Comparison of ENCODE assay signal across 8 cellular contexts in the genomic region with DNA sequence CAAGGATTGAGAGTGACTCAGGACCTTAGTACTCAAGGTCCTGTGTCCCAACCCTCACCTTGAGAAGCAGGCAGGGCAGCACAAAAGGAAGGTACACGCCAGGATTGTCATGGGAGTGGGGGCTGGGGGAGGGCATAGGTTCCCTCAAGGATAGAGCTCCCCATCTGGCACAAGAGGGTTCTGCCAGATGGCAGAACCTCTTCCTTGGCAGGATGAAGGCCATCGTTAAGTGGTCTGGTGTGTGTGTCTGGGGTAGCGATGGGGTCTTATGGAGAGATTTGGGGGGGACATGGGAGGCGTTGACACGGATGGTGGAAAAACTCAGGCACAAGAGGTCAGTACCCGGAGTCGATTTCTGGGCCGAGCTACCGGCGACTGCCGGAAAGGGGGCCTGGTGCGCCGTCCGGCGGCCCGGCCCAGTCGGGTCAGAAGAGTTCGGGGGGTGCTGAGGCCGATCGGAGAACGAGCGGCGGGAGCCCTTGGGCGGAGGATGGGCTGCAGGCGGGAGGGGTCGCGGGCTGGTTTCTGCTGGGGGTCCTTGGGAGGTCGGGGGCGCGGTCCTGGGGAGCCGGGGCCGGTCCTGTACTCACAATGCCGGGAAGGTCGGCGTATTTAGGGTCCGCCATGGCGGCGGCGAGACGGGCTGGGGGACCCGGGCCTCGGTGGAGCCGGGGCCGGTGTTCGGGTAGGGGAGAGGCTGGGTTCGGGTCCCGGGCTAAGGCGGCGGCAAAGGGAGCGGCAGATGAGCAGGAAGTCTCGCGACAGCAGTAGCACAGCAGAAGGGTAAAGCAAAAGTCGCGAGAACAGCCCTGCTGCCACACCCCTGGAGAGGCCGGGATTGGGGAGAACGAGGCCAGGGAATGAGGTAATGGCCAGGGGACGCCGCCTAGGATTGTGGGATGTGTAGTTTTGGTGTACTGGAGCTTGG. TPM values are rescaled to one million over a fixed set of nuclear protein-coding genes. Genes with fewer than 3 reads are reported as not detected.
DNase-seq lines count a peak whose midpoint lies in the region; ATAC-seq, FAIRE-seq and TF ChIP-seq lines count a peak whose summit lies in the region.

A gene (minus strand): TSS at position 755 of the 928 bp plus-strand sequence. CDS start 129 bp downstream, at position 626.

- peak; percentile 96 for ATAC-seq in GM18870 (IDR thresholded peaks at IDR 0.05; ENCODE audit: unreplicated experiment)
- ATAC-seq in HG03135 (IDR thresholded peaks at IDR 0.05; ENCODE audit: unreplicated experiment), result peak; percentile 94

- DNase-seq in AG04449 (ENCODE audit: low read depth, low spot score) (peak; percentile 80), NCI-H2196 treated with DMSO at 0.1 percent for 48 hours (lab: John Stamatoyannopoulos, UW; ENCODE audit: unreplicated experiment) (peak; percentile 98), breast epithelium (ENCODE audit: low spot score in 2 of 2) (peak; percentile 94 to 97), small intestine (peak; percentile 99)

- no peak for TF ChIP-seq CTCF in AG04449 (IDR thresholded peaks at IDR 0.05; ENCODE audit: insufficient read depth, low read length, missing control alignments)
- TF ChIP-seq CTCF in VCaP (conservative IDR thresholded peaks at IDR 0.05), result peak; percentile 21; the same call in 1 of the 2 replicates
- peak in 1 of 3 donors; percentile 17 for TF ChIP-seq CTCF in breast epithelium (IDR thresholded peaks at IDR 0.05)

- peak within 1 kb of the TSS; percentile 89 for H3K4me3 ChIP-seq in AG04449 (ENCODE audit: low read depth, low read length)
- H3K4me3 ChIP-seq in breast epithelium, result peak within 1 kb of the TSS; percentile 85 to 95 (median 88)
- peak within 1 kb of the TSS; percentile 97 for H3K4me3 ChIP-seq in iPS-20b (ENCODE audit: low read length)
- peak within 1 kb of the TSS; percentile 88 to 97 for H3K4me3 ChIP-seq in small intestine (ENCODE audit: low read depth in 1 of 2, low read length in 2 of 2)

- POLR2A ChIA-PET in AG04449 (lab: Yijun Ruan, JAX), result interaction anchor here (0.6 to 2.2 kb wide), 6 partner anchors 8 to 81 kb away, joined by 3 to 12 read pairs (median 4); a partner anchor contains a TSS

- no peaks in the 10 kb centered on the region for H3K36me3 ChIP-seq in breast epithelium
- peaks cover 14% of the 10 kb centered on the region; the same call in 1 of the 2 replicates for H3K36me3 ChIP-seq in iPS-20b (ENCODE audit: insufficient read depth, low read depth, low read length)
- H3K36me3 ChIP-seq in small intestine (ENCODE audit: control insufficient read depth in 2 of 2, insufficient read depth in 2 of 2, low read length in 2 of 2), result no peaks in the 10 kb centered on the region

- CTCF ChIA-PET in AG04449 (lab: Yijun Ruan, JAX), result interaction anchor here (0.7 to 2.0 kb wide), 5 partner anchors 11 to 1729 kb away, joined by 3 to 11 read pairs (median 3); no protein-coding TSS in a partner anchor

- peak; percentile 14 for TF ChIP-seq POLR2A in breast epithelium (IDR thresholded peaks at IDR 0.05)

- intact Hi-C loops in breast epithelium (cut with DNase I; ENCODE audit: low total_unique reads), result no loop called here

- no peak for FAIRE-seq in small intestine (lab: Jason Lieb, UNC)

- H3K4me1 ChIP-seq in breast epithelium, result peaks cover 6 to 7% of the 10 kb centered on the region in 2 donors
- peaks cover 19% of the 10 kb centered on the region for H3K4me1 ChIP-seq in iPS-20b (ENCODE audit: insufficient read depth, low read length)
- peaks cover 2 to 7% of the 10 kb centered on the region in 2 donors for H3K4me1 ChIP-seq in small intestine (ENCODE audit: control insufficient read depth in 2 of 2, insufficient read depth in 1 of 2, low read depth in 1 of 2, low read length in 1 of 2)

- H3K27ac ChIP-seq in VCaP (peak within 1 kb of the TSS; percentile 87), breast epithelium (peak within 1 kb of the TSS; percentile 92 to 95), iPS-20b (ENCODE audit: low read length) (peak within 1 kb of the TSS; percentile 86), small intestine (ENCODE audit: low read depth in 1 of 2, low read length in 1 of 2) (peak within 1 kb of the TSS; percentile 88 to 89)

- no peaks in the 10 kb centered on the region for H3K9me3 ChIP-seq in breast epithelium
- H3K9me3 ChIP-seq in iPS-20b (ENCODE audit: insufficient read depth, low read depth, low read length), result no peaks in the 10 kb centered on the region
- no peaks in the 10 kb centered on the region for H3K9me3 ChIP-seq in small intestine (ENCODE audit: control insufficient read depth, low read depth)

- H3K27me3 ChIP-seq in breast epithelium (peaks cover 0 to 11% of the 10 kb centered on the region in 2 donors), iPS-20b (ENCODE audit: insufficient read depth, low read length) (peaks cover 31% of the 10 kb centered on the region), small intestine (ENCODE audit: control insufficient read depth in 2 of 2, insufficient read depth in 2 of 2, low read length in 2 of 2) (peaks cover 0 to 6% of the 10 kb centered on the region in 2 donors)

- peak within 1 kb of the TSS; percentile 95 for H3K9ac ChIP-seq in iPS-20b (ENCODE audit: low read depth, low read length)

- WGBS in small intestine, 3 donors, result 0 to 1% (median 1%) methylated on average over 48 to 58 of the region's 58 CpGs

RNA-seq across cellular contexts. Expression of the gene that starts here (rescaled TPM):
- total RNA-seq in breast epithelium, result 100 to 1,000 TPM; 108 to 138 (median 131) TPM
- 100 to 1,000 TPM; 125 to 224 (median 166) TPM for polyA plus RNA-seq in small intestine

Comparison
In these comparisons a context has a peak if more than half of its experiments do, and no peak if none do; other contexts are left out.
1. Peak in every context shown above with its lines: DNase-seq, ATAC-seq, H3K4me3 ChIP-seq and H3K27ac ChIP-seq.